ENCODE assay signal across 17 cellular contexts in genomic region chr10:76127984-76128589, GRCh38.
DNase-seq lines count a peak whose midpoint lies in the region; ATAC-seq and TF ChIP-seq lines count a peak whose summit lies in the region.
"Had no signal": no experiment of that assay in that cellular context is flagged by ENCODE, and none has a peak within 500 bp of the region (broad histone marks: within the 10 kb centered on the region; RNA-seq: fewer than 3 reads in every experiment).

No MANE protein-coding gene starts in this region.

- TF ChIP-seq CTCF in AG10803 (conservative IDR thresholded peaks at IDR 0.05; ENCODE audit: low read length), result no peak
- TF ChIP-seq CTCF in left lung (IDR thresholded peaks at IDR 0.05), result no peak
- TF ChIP-seq CTCF in progenitor cell of endocrine pancreas (IDR thresholded peaks at IDR 0.05; ENCODE audit: unreplicated experiment), result no peak

- H3K36me3 ChIP-seq in left lung, result no peaks in the 10 kb centered on the region
- H3K36me3 ChIP-seq: Peyer's patch had no signal

- H3K27me3 ChIP-seq in left lung, result no peaks in the 10 kb centered on the region
- H3K27me3 ChIP-seq: Peyer's patch had no signal

- H3K36me3 Mint-ChIP-seq in progenitor cell of endocrine pancreas (ENCODE audit: insufficient read depth), result no peaks in the 10 kb centered on the region
- H3K36me3 Mint-ChIP-seq in activated T-cell treated with anti-CD3 and anti-CD28 coated beads, Interleukin-2, amount 50 U/mL, for 72 hours (ENCODE audit: insufficient read depth in 2 of 2), result no peaks in the 10 kb centered on the region

- peak overlapping the region in 1 of 2 donors; percentile 45 for H3K27ac ChIP-seq in left lung
- H3K27ac ChIP-seq: C4-2B, Peyer's patch had no signal

- peak overlapping the region; percentile 69 for H3K27ac Mint-ChIP-seq in progenitor cell of endocrine pancreas
- H3K27ac Mint-ChIP-seq in activated T-cell treated with anti-CD3 and anti-CD28 coated beads, Interleukin-2, amount 50 U/mL, for 72 hours, result no peak overlapping the region

- peaks cover 37% of the 10 kb centered on the region for H3K4me1 Mint-ChIP-seq in progenitor cell of endocrine pancreas (ENCODE audit: low read depth)
- H3K4me1 Mint-ChIP-seq in activated T-cell treated with anti-CD3 and anti-CD28 coated beads, Interleukin-2, amount 50 U/mL, for 72 hours (ENCODE audit: low read depth), result no peaks in the 10 kb centered on the region

- no peaks in the 10 kb centered on the region for H3K9me3 ChIP-seq in left lung
- H3K9me3 ChIP-seq: Peyer's patch had no signal

- ATAC-seq in left lung (peak; percentile 71), HG03378 (IDR thresholded peaks at IDR 0.05; ENCODE audit: unreplicated experiment) (no peak), GM18867 (IDR thresholded peaks at IDR 0.05; ENCODE audit: unreplicated experiment) (no peak), GM19397 (IDR thresholded peaks at IDR 0.05; ENCODE audit: unreplicated experiment) (no peak)
- no peak for ATAC-seq in activated T-cell treated with anti-CD3 and anti-CD28 coated beads, Interleukin-2, amount 50 U/mL, for 72 hours (replicated peaks in 1 of 2)

- no peaks in the 10 kb centered on the region for H3K27me3 Mint-ChIP-seq in progenitor cell of endocrine pancreas
- H3K27me3 Mint-ChIP-seq in activated T-cell treated with anti-CD3 and anti-CD28 coated beads, Interleukin-2, amount 50 U/mL, for 72 hours (ENCODE audit: low read depth), result no peaks in the 10 kb centered on the region

- no peak overlapping the region for H3K4me3 ChIP-seq in AG10803 (ENCODE audit: low read length)
- no peak overlapping the region for H3K4me3 ChIP-seq in left lung
- H3K4me3 ChIP-seq: Peyer's patch had no signal

- peak; percentile 61 for DNase-seq in AG10803 (ENCODE audit: low read depth)
- peak; percentile 5 for DNase-seq in SW480 (ENCODE audit: low spot score)
- DNase-seq in left lung, result peak in 1 of 2 donors; percentile 72
- DNase-seq in progenitor cell of endocrine pancreas (ENCODE audit: low spot score, unreplicated experiment), result no peak
- DNase-seq in activated T-cell treated with anti-CD3 and anti-CD28 coated beads, Interleukin-2, amount 50 U/mL, for 72 hours, result no peak
- DNase-seq: COR-L47, DND-41, GF-D8, NCI-H1105 treated with DMSO at 0.1 percent for 48 hours, NCI-H187 treated with DMSO at 0.1 percent for 48 hours, NCI-H82, Peyer's patch, SHP77 had no signal

- H3K4me1 ChIP-seq in left lung, result peaks cover 0 to 15% of the 10 kb centered on the region in 2 donors
- H3K4me1 ChIP-seq: Peyer's patch had no signal

- peaks cover 3% of the 10 kb centered on the region for H3K9me3 Mint-ChIP-seq in progenitor cell of endocrine pancreas (ENCODE audit: low read depth)
- H3K9me3 Mint-ChIP-seq in activated T-cell treated with anti-CD3 and anti-CD28 coated beads, Interleukin-2, amount 50 U/mL, for 72 hours, result peaks cover 0 to 3% of the 10 kb centered on the region in 2 donors

- intact Hi-C loops in left lung (cut with DNase I), result no loop called here

- no peak overlapping the region for H3K4me3 Mint-ChIP-seq in progenitor cell of endocrine pancreas (ENCODE audit: low read depth)
- H3K4me3 Mint-ChIP-seq in activated T-cell treated with anti-CD3 and anti-CD28 coated beads, Interleukin-2, amount 50 U/mL, for 72 hours, result no peak overlapping the region

Comparison
In these comparisons a context has a peak if more than half of its experiments do, and no peak if none do; other contexts are left out.
1. DNase-seq: peak in AG10803 (single experiment) and SW480 (single experiment); none in progenitor cell of endocrine pancreas (single experiment) and activated T-cell treated with anti-CD3 and anti-CD28 coated beads, Interleukin-2, amount 50 U/mL, for 72 hours (0 of 2).